ENCODE assay signal across 36 cellular contexts in genomic region chr12:90969851-90970250, GRCh38. TPM values are rescaled to one million over a fixed set of nuclear protein-coding genes. Genes with fewer than 3 reads are reported as not detected.
"Had no signal": no experiment of that assay in that cellular context is flagged by ENCODE, and none has a peak within 500 bp of the region (broad histone marks: within the 10 kb centered on the region; RNA-seq: fewer than 3 reads in every experiment).

No MANE protein-coding gene starts in this region.

- ATAC-seq: activated CD8-positive, alpha-beta T cell treated with anti-CD3 and anti-CD28 coated beads for 36 hours; activated naive CD4-positive, alpha-beta T cell treated with anti-CD3 and anti-CD28 coated beads, Interleukin-2, amount 50 U/mL, for 72 hours; activated T-cell treated with anti-CD3 and anti-CD28 coated beads, Interleukin-2, amount 50 U/mL, for 72 hours; activated T-helper 17 cell treated with anti-CD3 and anti-CD28 coated beads, Interleukin-2, amount 50 U/mL, for 72 hours; body of pancreas had no signal

- H3K36me3 ChIP-seq: adrenal gland, brain microvascular endothelial cell, breast epithelium had no signal

- H3K27ac ChIP-seq: adrenal gland, body of pancreas, brain microvascular endothelial cell, breast epithelium, VCaP had no signal

- H3K4me3 ChIP-seq: adrenal gland, body of pancreas, breast epithelium had no signal

- DNase-seq: activated B cell treated with CpG ODN at 0.5 μM for 24 hours; activated CD4-positive, alpha-beta memory T cell treated with anti-CD3 and anti-CD28 coated beads for 36 hours; activated CD4-positive, alpha-beta T cell treated with anti-CD3 and anti-CD28 coated beads for 4 hours; activated CD4-positive, alpha-beta T cell treated with anti-CD3 and anti-CD28 coated beads, Interleukin-2, amount 10 ng/mL, durations not matched to agents 24 days and 14 days; activated CD4-positive, alpha-beta T cell treated with anti-CD3 and anti-CD28 coated beads, Interleukin-2, amount 50 U/mL, for 1 hour; activated CD4-positive, alpha-beta T cell treated with anti-CD3 and anti-CD28 coated beads, Interleukin-2, amount 50 U/mL, for 4 hours; activated CD4-positive, CD25-positive, alpha-beta regulatory T cell treated with anti-CD3 and anti-CD28 coated beads, Interleukin-2, amount 50 U/mL, for 72 hours; activated CD8-positive, alpha-beta memory T cell treated with anti-CD3 and anti-CD28 coated beads, Interleukin-2, amount 50 U/mL, for 4 hours; activated CD8-positive, alpha-beta T cell treated with anti-CD3 and anti-CD28 coated beads for 36 hours; activated effector memory CD4-positive, alpha-beta T cell treated with anti-CD3 and anti-CD28 coated beads, Interleukin-2, amount 50 U/mL, for 16 hours; activated gamma-delta T cell treated with Interleukin-2 at 50 U/mL for 16 hours; activated naive CD4-positive, alpha-beta T cell; activated naive CD4-positive, alpha-beta T cell treated with anti-CD3 and anti-CD28 coated beads for 36 hours; activated naive CD4-positive, alpha-beta T cell treated with anti-CD3 and anti-CD28 coated beads, Interleukin-2, amount 50 U/mL, for 16 hours; activated naive CD8-positive, alpha-beta T cell treated with anti-CD3 and anti-CD28 coated beads for 36 hours; activated T-cell treated with anti-CD3 and anti-CD28 coated beads for 4 hours; activated T-cell treated with anti-CD3 and anti-CD28 coated beads, Interleukin-2, amount 50 U/mL, for 1 hour; activated T-cell treated with anti-CD3 and anti-CD28 coated beads, Interleukin-2, amount 50 U/mL, for 4 hours; activated T-cell treated with anti-CD3 and anti-CD28 coated beads, Interleukin-2, amount 50 U/mL, for 72 hours; adrenal gland; amniotic stem cell; aorta; body of pancreas; brain microvascular endothelial cell; central memory CD4-positive, alpha-beta T cell; T-helper 2 cell; T-helper 9 cell had no signal

- H3K9me3 ChIP-seq: body of pancreas, breast epithelium had no signal

- H3K4me1 ChIP-seq: adrenal gland, body of pancreas, breast epithelium had no signal

- H3K27me3 ChIP-seq: adrenal gland, body of pancreas, brain microvascular endothelial cell, breast epithelium had no signal

RNA-seq across cellular contexts. Expression of gene CCER1, which starts 14.9 kb away (rescaled TPM):
- total RNA-seq: activated B cell treated with CpG ODN at 0.5 μM for 24 hours; activated CD4-positive, alpha-beta memory T cell treated with anti-CD3 and anti-CD28 coated beads for 36 hours; activated CD4-positive, alpha-beta T cell treated with anti-CD3 and anti-CD28 coated beads, Interleukin-2, amount 10 ng/mL, durations not matched to agents 24 days and 14 days; activated CD8-positive, alpha-beta memory T cell treated with anti-CD3 and anti-CD28 coated beads for 36 hours; activated CD8-positive, alpha-beta T cell treated with anti-CD3 and anti-CD28 coated beads for 36 hours; activated naive CD4-positive, alpha-beta T cell treated with anti-CD3 and anti-CD28 coated beads for 36 hours; activated naive CD4-positive, alpha-beta T cell treated with anti-CD3 and anti-CD28 coated beads, Interleukin-2, amount 50 U/mL, for 72 hours; activated naive CD8-positive, alpha-beta T cell treated with anti-CD3 and anti-CD28 coated beads for 36 hours; activated T-cell treated with anti-CD3 and anti-CD28 coated beads, Interleukin-2, amount 50 U/mL, for 4 hours; activated T-cell treated with anti-CD3 and anti-CD28 coated beads, Interleukin-2, amount 50 U/mL, for 72 hours; activated T-helper 1 cell treated with anti-CD3 and anti-CD28 coated beads, Interleukin-12 subunit alpha, Interleukin-12 subunit beta, Interleukin-2, Interleukin-4 antibody, amounts not matched to agents 30 ng/mL and 10 ng/mL and 1 ng/mL, durations not matched to agents 14 hours and 24 hours and 36 hours; activated T-helper 17 cell treated with anti-CD3 and anti-CD28 coated beads, Interleukin-2, amount 50 U/mL, for 72 hours; adrenal gland; aorta; astrocyte; body of pancreas; breast epithelium; cardiac septum; cerebellum had no signal
- polyA plus RNA-seq: adrenal gland, aorta had no signal

RNA-seq across cellular contexts. Expression of gene EPYC, which starts 34.9 kb away (rescaled TPM):
- total RNA-seq: activated B cell treated with CpG ODN at 0.5 μM for 24 hours; activated CD4-positive, alpha-beta memory T cell treated with anti-CD3 and anti-CD28 coated beads for 36 hours; activated CD4-positive, alpha-beta T cell treated with anti-CD3 and anti-CD28 coated beads, Interleukin-2, amount 10 ng/mL, durations not matched to agents 24 days and 14 days; activated CD8-positive, alpha-beta memory T cell treated with anti-CD3 and anti-CD28 coated beads for 36 hours; activated CD8-positive, alpha-beta T cell treated with anti-CD3 and anti-CD28 coated beads for 36 hours; activated naive CD4-positive, alpha-beta T cell treated with anti-CD3 and anti-CD28 coated beads for 36 hours; activated naive CD4-positive, alpha-beta T cell treated with anti-CD3 and anti-CD28 coated beads, Interleukin-2, amount 50 U/mL, for 72 hours; activated naive CD8-positive, alpha-beta T cell treated with anti-CD3 and anti-CD28 coated beads for 36 hours; activated T-cell treated with anti-CD3 and anti-CD28 coated beads, Interleukin-2, amount 50 U/mL, for 4 hours; activated T-cell treated with anti-CD3 and anti-CD28 coated beads, Interleukin-2, amount 50 U/mL, for 72 hours; activated T-helper 1 cell treated with anti-CD3 and anti-CD28 coated beads, Interleukin-12 subunit alpha, Interleukin-12 subunit beta, Interleukin-2, Interleukin-4 antibody, amounts not matched to agents 30 ng/mL and 10 ng/mL and 1 ng/mL, durations not matched to agents 14 hours and 24 hours and 36 hours; activated T-helper 17 cell treated with anti-CD3 and anti-CD28 coated beads, Interleukin-2, amount 50 U/mL, for 72 hours; aorta; body of pancreas; breast epithelium; cardiac septum; cerebellum had no signal
- polyA plus RNA-seq: adrenal gland had no signal
